Comparison of ENCODE assay signal across 16 cellular contexts in genomic region chr18:32366586-32367538, GRCh38.
A peak's percentile ranks its signal among the peaks of the same experiment; 100 is the strongest.
DNase-seq lines count a peak whose midpoint lies in the region; FAIRE-seq and TF ChIP-seq lines count a peak whose summit lies in the region.
"Had no signal": no experiment of that assay in that cellular context is flagged by ENCODE, and none has a peak within 500 bp of the region (broad histone marks: within the 10 kb centered on the region; RNA-seq: fewer than 3 reads in every experiment).

No MANE protein-coding gene starts in this region.

- no peak overlapping the region for H3K4me3 ChIP-seq in cardiac fibroblast (replicated peaks in 1 of 2; ENCODE audit: low read depth in 2 of 2, low read length in 2 of 2)
- H3K4me3 ChIP-seq: prostate gland, testis had no signal

- H3K36me3 Mint-ChIP-seq in type B pancreatic cell = no peaks in the 10 kb centered on the region
- H3K36me3 Mint-ChIP-seq: CD4-positive, alpha-beta memory T cell had no signal

- peaks cover 20% of the 10 kb centered on the region for H3K4me1 Mint-ChIP-seq in type B pancreatic cell (ENCODE audit: unreplicated experiment)
- H3K4me1 Mint-ChIP-seq: activated CD4-positive, alpha-beta T cell treated with anti-CD3 and anti-CD28 coated beads, Interleukin-2, amount 10 ng/mL, durations not matched to agents 7 days and 5 days; CD4-positive, alpha-beta memory T cell had no signal

- DNase-seq in LoVo (ENCODE audit: low spot score) (peak; percentile 61), cardiac fibroblast (ENCODE audit: low read depth in 2 of 2) (peak; percentile 51 to 71), kidney glomerular epithelial cell (lab: John Stamatoyannopoulos, UW) (peak; percentile 83), type B pancreatic cell (ENCODE audit: extremely low spot score, unreplicated experiment) (no peak), GM12891 (ENCODE audit: insufficient read length, low spot score) (no peak)
- no peak for DNase-seq in activated CD4-positive, alpha-beta T cell treated with anti-CD3 and anti-CD28 coated beads for 4 hours
- DNase-seq in activated CD4-positive, alpha-beta T cell treated with anti-CD3 and anti-CD28 coated beads for 1 hour = no peak
- DNase-seq: activated CD4-positive, alpha-beta T cell treated with anti-CD3 and anti-CD28 coated beads, Interleukin-2, amount 10 ng/mL, durations not matched to agents 7 days and 5 days; activated effector memory CD4-positive, alpha-beta T cell treated with anti-CD3 and anti-CD28 coated beads, Interleukin-2, amount 50 U/mL, for 16 hours; CD4-positive, alpha-beta memory T cell; effector CD4-positive, alpha-beta T cell; NCI-H2081; NCI-H774; T1000; testis had no signal

- no peaks in the 10 kb centered on the region for H3K27me3 Mint-ChIP-seq in type B pancreatic cell

- no peaks in the 10 kb centered on the region for H3K9me3 Mint-ChIP-seq in type B pancreatic cell
- H3K9me3 Mint-ChIP-seq: activated CD4-positive, alpha-beta T cell treated with anti-CD3 and anti-CD28 coated beads, Interleukin-2, amount 10 ng/mL, durations not matched to agents 7 days and 5 days; CD4-positive, alpha-beta memory T cell had no signal

- TF ChIP-seq CTCF in cardiac fibroblast (IDR thresholded peaks at IDR 0.05; ENCODE audit: low read depth, low read length) = no peak
- TF ChIP-seq CTCF in type B pancreatic cell (conservative IDR thresholded peaks at IDR 0.05) = no peak

- no peak overlapping the region for H3K4me3 Mint-ChIP-seq in type B pancreatic cell
- H3K4me3 Mint-ChIP-seq: activated CD4-positive, alpha-beta T cell treated with anti-CD3 and anti-CD28 coated beads, Interleukin-2, amount 10 ng/mL, durations not matched to agents 7 days and 5 days; CD4-positive, alpha-beta memory T cell had no signal

- FAIRE-seq in GM12891 (lab: Jason Lieb, UNC) = no peak

- TF ChIP-seq POLR2A in GM12891 (IDR thresholded peaks at IDR 0.05; ENCODE audit: low read depth, low read length) = no peak

- H3K27ac Mint-ChIP-seq in type B pancreatic cell = peak overlapping the region; percentile 48
- H3K27ac Mint-ChIP-seq: activated CD4-positive, alpha-beta T cell treated with anti-CD3 and anti-CD28 coated beads, Interleukin-2, amount 10 ng/mL, durations not matched to agents 7 days and 5 days had no signal

TF ChIP-seq in GM12891, 5 proteins besides CTCF, POLR2A, EP300 and RAD21:
- no peak for TF ChIP-seq SPI1 (IDR thresholded peaks at IDR 0.05; ENCODE audit: low read depth, low read length)
- no peak for TF ChIP-seq TAF1 (IDR thresholded peaks at IDR 0.05; ENCODE audit: low read depth, low read length)
- no peak for TF ChIP-seq PAX5 (IDR thresholded peaks at IDR 0.05; ENCODE audit: insufficient read depth, low read length, severe bottlenecking)
- TF ChIP-seq POLR2AphosphoS5 (IDR thresholded peaks at IDR 0.05; ENCODE audit: low read depth, low read length) = no peak
- TF ChIP-seq POU2F2 (IDR thresholded peaks at IDR 0.05; ENCODE audit: low read depth, low read length) = no peak

Comparison
In these comparisons a context has a peak if more than half of its experiments do, and no peak if none do; other contexts are left out.
1. DNase-seq: peak in LoVo (single experiment), cardiac fibroblast (2 of 2) and kidney glomerular epithelial cell (single experiment); none in type B pancreatic cell (single experiment), GM12891 (single experiment), activated CD4-positive, alpha-beta T cell treated with anti-CD3 and anti-CD28 coated beads for 4 hours (0 of 2) and activated CD4-positive, alpha-beta T cell treated with anti-CD3 and anti-CD28 coated beads for 1 hour (single experiment).